ENCODE assay signal across 34 cellular contexts in the genomic region with DNA sequence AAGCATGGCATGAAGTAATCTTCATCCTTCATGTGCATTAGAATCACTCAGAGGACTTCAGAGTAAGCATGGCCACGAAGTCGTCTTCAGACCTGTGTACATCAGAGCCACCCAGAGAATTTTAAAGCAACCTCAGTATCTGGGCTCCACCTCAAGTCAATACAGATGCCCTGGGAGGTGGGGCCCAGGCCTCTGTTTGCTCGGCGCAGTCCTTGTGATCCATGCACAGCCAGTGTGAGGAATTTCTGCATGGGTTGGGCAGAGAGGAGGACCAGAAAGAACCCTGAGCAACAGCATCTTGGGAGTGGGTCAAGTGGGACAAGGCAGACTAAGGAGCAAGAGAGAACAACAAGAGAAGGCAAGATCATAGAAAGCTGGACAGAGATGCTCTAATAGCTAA.
"Had no signal": no experiment of that assay in that cellular context is flagged by ENCODE, and none has a peak within 500 bp of the region (broad histone marks: within the 10 kb centered on the region; RNA-seq: fewer than 3 reads in every experiment).

No MANE protein-coding gene starts in this region.

- H3K4me1 Mint-ChIP-seq: activated naive CD4-positive, alpha-beta T cell treated with anti-CD3 and anti-CD28 coated beads, Interleukin-2, amount 10 ng/mL, durations not matched to agents 7 days and 5 days; activated naive CD4-positive, alpha-beta T cell treated with anti-CD3 and anti-CD28 coated beads, Interleukin-2, amount 50 U/mL, for 24 hours; activated naive CD8-positive, alpha-beta T cell treated with anti-CD3 and anti-CD28 coated beads for 36 hours; activated naive CD8-positive, alpha-beta T cell treated with anti-CD3 and anti-CD28 coated beads, Interleukin-2, amount 10 ng/mL, durations not matched to agents 7 days and 5 days; activated naive CD8-positive, alpha-beta T cell treated with anti-CD3 and anti-CD28 coated beads, Interleukin-2, amount 50 U/mL, for 24 hours; activated T-helper 17 cell treated with anti-CD3 and anti-CD28 coated beads, Interleukin-2, amount 50 U/mL, for 72 hours; brain; central memory CD8-positive, alpha-beta T cell had no signal

- H3K4me3 Mint-ChIP-seq: activated naive CD4-positive, alpha-beta T cell treated with anti-CD3 and anti-CD28 coated beads for 36 hours; activated naive CD4-positive, alpha-beta T cell treated with anti-CD3 and anti-CD28 coated beads, Interleukin-2, amount 10 ng/mL, durations not matched to agents 7 days and 5 days; activated naive CD4-positive, alpha-beta T cell treated with anti-CD3 and anti-CD28 coated beads, Interleukin-2, amount 50 U/mL, for 24 hours; activated naive CD8-positive, alpha-beta T cell; activated naive CD8-positive, alpha-beta T cell treated with anti-CD3 and anti-CD28 coated beads for 36 hours; activated naive CD8-positive, alpha-beta T cell treated with anti-CD3 and anti-CD28 coated beads, Interleukin-2, amount 10 ng/mL, durations not matched to agents 7 days and 5 days; activated naive CD8-positive, alpha-beta T cell treated with anti-CD3 and anti-CD28 coated beads, Interleukin-2, amount 50 U/mL, for 24 hours; activated T-cell treated with anti-CD3 and anti-CD28 coated beads, Interleukin-2, amount 50 U/mL, for 24 hours; activated T-cell treated with anti-CD3 and anti-CD28 coated beads, Interleukin-2, amount 50 U/mL, for 4 hours; activated T-cell treated with anti-CD3 and anti-CD28 coated beads, Interleukin-2, amount 50 U/mL, for 72 hours; activated T-helper 1 cell treated with anti-CD3 and anti-CD28 coated beads, Interleukin-12 subunit alpha, Interleukin-12 subunit beta, Interleukin-2, Interleukin-4 antibody, amounts not matched to agents 30 ng/mL and 10 ng/mL and 1 ng/mL, durations not matched to agents 14 hours and 24 hours and 36 hours; activated T-helper 17 cell treated with anti-CD3 and anti-CD28 coated beads, Interleukin-2, amount 50 U/mL, for 72 hours; brain; central memory CD8-positive, alpha-beta T cell had no signal

- DNase-seq: activated effector memory CD4-positive, alpha-beta T cell treated with anti-CD3 and anti-CD28 coated beads, Interleukin-2, amount 50 U/mL, for 16 hours; activated effector memory CD4-positive, alpha-beta T cell treated with Interleukin-2 at 50 U/mL for 16 hours; activated gamma-delta T cell; activated gamma-delta T cell treated with Interleukin-2 at 50 U/mL for 16 hours; activated naive CD4-positive, alpha-beta T cell; activated naive CD4-positive, alpha-beta T cell treated with anti-CD3 and anti-CD28 coated beads for 36 hours; activated naive CD4-positive, alpha-beta T cell treated with anti-CD3 and anti-CD28 coated beads, Interleukin-2, amount 10 ng/mL, durations not matched to agents 7 days and 5 days; activated naive CD4-positive, alpha-beta T cell treated with anti-CD3 and anti-CD28 coated beads, Interleukin-2, amount 50 U/mL, for 16 hours; activated naive CD4-positive, alpha-beta T cell treated with Interleukin-2 at 50 U/mL for 16 hours; activated naive CD8-positive, alpha-beta T cell treated with anti-CD3 and anti-CD28 coated beads for 36 hours; activated naive CD8-positive, alpha-beta T cell treated with anti-CD3 and anti-CD28 coated beads, Interleukin-2, amount 10 ng/mL, durations not matched to agents 7 days and 5 days; activated naive CD8-positive, alpha-beta T cell treated with anti-CD3 and anti-CD28 coated beads, Interleukin-2, amount 50 U/mL, for 24 hours; activated T-cell treated with anti-CD3 and anti-CD28 coated beads, Interleukin-2, amount 50 U/mL, for 24 hours; activated T-cell treated with anti-CD3 and anti-CD28 coated beads, Interleukin-2, amount 50 U/mL, for 4 hours; activated T-cell treated with anti-CD3 and anti-CD28 coated beads, Interleukin-2, amount 50 U/mL, for 48 hours; activated T-cell treated with anti-CD3 and anti-CD28 coated beads, Interleukin-2, amount 50 U/mL, for 72 hours; adrenal gland; amniotic stem cell; amygdala; anterior cingulate cortex; aorta; body of pancreas; brain microvascular endothelial cell; caudate nucleus; central memory CD4-positive, alpha-beta T cell; cerebellar nuclear complex had no signal

- H3K36me3 Mint-ChIP-seq: activated naive CD4-positive, alpha-beta T cell treated with anti-CD3 and anti-CD28 coated beads, Interleukin-2, amount 10 ng/mL, durations not matched to agents 7 days and 5 days; activated naive CD4-positive, alpha-beta T cell treated with anti-CD3 and anti-CD28 coated beads, Interleukin-2, amount 50 U/mL, for 24 hours; activated naive CD4-positive, alpha-beta T cell treated with anti-CD3 and anti-CD28 coated beads, Interleukin-2, amount 50 U/mL, for 72 hours; activated naive CD8-positive, alpha-beta T cell; activated naive CD8-positive, alpha-beta T cell treated with anti-CD3 and anti-CD28 coated beads for 36 hours; activated naive CD8-positive, alpha-beta T cell treated with anti-CD3 and anti-CD28 coated beads, Interleukin-2, amount 10 ng/mL, durations not matched to agents 7 days and 5 days; brain had no signal

- H3K27ac Mint-ChIP-seq: activated naive CD4-positive, alpha-beta T cell treated with anti-CD3 and anti-CD28 coated beads for 36 hours; activated naive CD4-positive, alpha-beta T cell treated with anti-CD3 and anti-CD28 coated beads, Interleukin-2, amount 10 ng/mL, durations not matched to agents 7 days and 5 days; activated naive CD4-positive, alpha-beta T cell treated with anti-CD3 and anti-CD28 coated beads, Interleukin-2, amount 50 U/mL, for 24 hours; activated naive CD4-positive, alpha-beta T cell treated with anti-CD3 and anti-CD28 coated beads, Interleukin-2, amount 50 U/mL, for 72 hours; activated naive CD8-positive, alpha-beta T cell; activated naive CD8-positive, alpha-beta T cell treated with anti-CD3 and anti-CD28 coated beads for 36 hours; activated naive CD8-positive, alpha-beta T cell treated with anti-CD3 and anti-CD28 coated beads, Interleukin-2, amount 10 ng/mL, durations not matched to agents 7 days and 5 days; activated naive CD8-positive, alpha-beta T cell treated with anti-CD3 and anti-CD28 coated beads, Interleukin-2, amount 50 U/mL, for 24 hours; activated T-cell treated with anti-CD3 and anti-CD28 coated beads, Interleukin-2, amount 50 U/mL, for 24 hours; activated T-cell treated with anti-CD3 and anti-CD28 coated beads, Interleukin-2, amount 50 U/mL, for 72 hours; activated T-helper 1 cell treated with anti-CD3 and anti-CD28 coated beads, Interleukin-12 subunit alpha, Interleukin-12 subunit beta, Interleukin-2, Interleukin-4 antibody, amounts not matched to agents 30 ng/mL and 10 ng/mL and 1 ng/mL, durations not matched to agents 14 hours and 24 hours and 36 hours; activated T-helper 17 cell treated with anti-CD3 and anti-CD28 coated beads, Interleukin-2, amount 50 U/mL, for 72 hours; activated T-helper 2 cell treated with anti-CD3 and anti-CD28 coated beads, Interferon-gamma antibody, Interleukin-2, Interleukin-4, amounts not matched to agents 10 μg/mL and 5 μg/mL and 100 μg/mL, durations not matched to agents 14 hours and 24 hours and 36 hours; brain had no signal

- H3K27me3 Mint-ChIP-seq: activated naive CD4-positive, alpha-beta T cell treated with anti-CD3 and anti-CD28 coated beads, Interleukin-2, amount 10 ng/mL, durations not matched to agents 7 days and 5 days; activated naive CD8-positive, alpha-beta T cell treated with anti-CD3 and anti-CD28 coated beads for 36 hours; activated naive CD8-positive, alpha-beta T cell treated with anti-CD3 and anti-CD28 coated beads, Interleukin-2, amount 10 ng/mL, durations not matched to agents 7 days and 5 days; activated naive CD8-positive, alpha-beta T cell treated with anti-CD3 and anti-CD28 coated beads, Interleukin-2, amount 50 U/mL, for 24 hours; activated T-cell treated with anti-CD3 and anti-CD28 coated beads, Interleukin-2, amount 50 U/mL, for 24 hours; activated T-helper 17 cell treated with anti-CD3 and anti-CD28 coated beads, Interleukin-2, amount 50 U/mL, for 72 hours; central memory CD8-positive, alpha-beta T cell had no signal

- H3K9me3 Mint-ChIP-seq: activated naive CD4-positive, alpha-beta T cell treated with anti-CD3 and anti-CD28 coated beads for 36 hours; activated naive CD4-positive, alpha-beta T cell treated with anti-CD3 and anti-CD28 coated beads, Interleukin-2, amount 10 ng/mL, durations not matched to agents 7 days and 5 days; activated naive CD8-positive, alpha-beta T cell treated with anti-CD3 and anti-CD28 coated beads for 36 hours; activated naive CD8-positive, alpha-beta T cell treated with anti-CD3 and anti-CD28 coated beads, Interleukin-2, amount 10 ng/mL, durations not matched to agents 7 days and 5 days; activated naive CD8-positive, alpha-beta T cell treated with anti-CD3 and anti-CD28 coated beads, Interleukin-2, amount 50 U/mL, for 24 hours; activated T-cell treated with anti-CD3 and anti-CD28 coated beads, Interleukin-2, amount 50 U/mL, for 24 hours; activated T-cell treated with anti-CD3 and anti-CD28 coated beads, Interleukin-2, amount 50 U/mL, for 4 hours; activated T-helper 1 cell treated with anti-CD3 and anti-CD28 coated beads, Interleukin-12 subunit alpha, Interleukin-12 subunit beta, Interleukin-2, Interleukin-4 antibody, amounts not matched to agents 30 ng/mL and 10 ng/mL and 1 ng/mL, durations not matched to agents 14 hours and 24 hours and 36 hours; activated T-helper 2 cell treated with anti-CD3 and anti-CD28 coated beads, Interferon-gamma antibody, Interleukin-2, Interleukin-4, amounts not matched to agents 10 μg/mL and 5 μg/mL and 100 μg/mL, durations not matched to agents 14 hours and 24 hours and 36 hours had no signal
